ENCODE assay signal across 28 cellular contexts in genomic region chr9:100196215-100196614, GRCh38.
A peak's percentile ranks its signal among the peaks of the same experiment; 100 is the strongest.
DNase-seq lines count a peak whose midpoint lies in the region; FAIRE-seq and TF ChIP-seq lines count a peak whose summit lies in the region.
"Had no signal": no experiment of that assay in that cellular context is flagged by ENCODE, and none has a peak within 500 bp of the region (broad histone marks: within the 10 kb centered on the region; RNA-seq: fewer than 3 reads in every experiment).

No MANE protein-coding gene starts in this region.

- no peak for TF ChIP-seq POLR2A in H54 (IDR thresholded peaks at IDR 0.05; ENCODE audit: low read depth, low read length)

- peak overlapping the region; percentile 76 for H3K27ac Mint-ChIP-seq in mesothelial cell of epicardium
- H3K27ac Mint-ChIP-seq: B cell; CD8-positive, alpha-beta T cell had no signal

- H3K36me3 Mint-ChIP-seq in mesothelial cell of epicardium = peaks cover 45% of the 10 kb centered on the region

- DNase-seq in DMS 273 treated with DMSO at 0.1 percent for 48 hours (lab: John Stamatoyannopoulos, UW) = peak; percentile 1
- no peak for DNase-seq in H54 (ENCODE audit: insufficient read length, low spot score)
- DNase-seq in fibroblast of villous mesenchyme (ENCODE audit: low read depth) = peak; percentile 12
- no peak for DNase-seq in mesothelial cell of epicardium (ENCODE audit: low spot score in 2 of 2, unreplicated experiment in 2 of 2)
- DNase-seq in dermis blood vessel endothelial cell = no peak
- no peak for DNase-seq in activated CD4-positive, alpha-beta T cell treated with anti-CD3 and anti-CD28 coated beads, Interleukin-2, amount 50 U/mL, for 48 hours
- no peak for DNase-seq in NCI-H2107 treated with DMSO at 0.1 percent for 48 hours (lab: John Stamatoyannopoulos, UW; ENCODE audit: unreplicated experiment)
- no peak for DNase-seq in HT-29 (ENCODE audit: low spot score)
- DNase-seq: Caco-2; CD8-positive, alpha-beta T cell; DMS79 treated with DMSO at 0.1 percent for 48 hours; H7; KBM-7; MV-4-11; NCI-H1105; NCI-H1436 treated with DMSO at 0.1 percent for 48 hours; NCI-H187 treated with DMSO at 0.1 percent for 48 hours; NCI-H446 treated with DMSO at 0.1 percent for 48 hours; NCI-H526; NCI-H82; PC-9; Right ventricle myocardium superior; RPMI8226 had no signal

- no peaks in the 10 kb centered on the region for H3K27me3 Mint-ChIP-seq in mesothelial cell of epicardium (ENCODE audit: low read depth)
- H3K27me3 Mint-ChIP-seq: B cell had no signal

- no peak overlapping the region for H3K4me3 ChIP-seq in fibroblast of villous mesenchyme (ENCODE audit: low read depth, low read length)
- H3K4me3 ChIP-seq: PC-9, SJSA1 had no signal

- no peak overlapping the region for H3K4me3 Mint-ChIP-seq in mesothelial cell of epicardium
- H3K4me3 Mint-ChIP-seq: B cell; CD8-positive, alpha-beta T cell had no signal

- TF ChIP-seq CTCF in fibroblast of villous mesenchyme (IDR thresholded peaks at IDR 0.05; ENCODE audit: insufficient read depth, low read depth, low read length) (no peak), mesothelial cell of epicardium (IDR thresholded peaks at IDR 0.05; ENCODE audit: unreplicated experiment) (no peak)

- peaks cover 43% of the 10 kb centered on the region for H3K9me3 Mint-ChIP-seq in mesothelial cell of epicardium

- peaks cover 8% of the 10 kb centered on the region for H3K4me1 Mint-ChIP-seq in mesothelial cell of epicardium
- H3K4me1 Mint-ChIP-seq: B cell had no signal

- peak; percentile 72 for FAIRE-seq in H54 (lab: Jason Lieb, UNC)
- FAIRE-seq: GM12892, GM19239, HTR-8/SVneo had no signal

Comparison
In these comparisons a context has a peak if more than half of its experiments do, and no peak if none do; other contexts are left out.
1. DNase-seq: peak in DMS 273 treated with DMSO at 0.1 percent for 48 hours (single experiment) and fibroblast of villous mesenchyme (single experiment); none in H54 (single experiment), mesothelial cell of epicardium (0 of 2), dermis blood vessel endothelial cell (single experiment), activated CD4-positive, alpha-beta T cell treated with anti-CD3 and anti-CD28 coated beads, Interleukin-2, amount 50 U/mL, for 48 hours (0 of 2), NCI-H2107 treated with DMSO at 0.1 percent for 48 hours (single experiment) and HT-29 (single experiment).